13 cellular contexts compared by ENCODE assay signal in the genomic region with DNA sequence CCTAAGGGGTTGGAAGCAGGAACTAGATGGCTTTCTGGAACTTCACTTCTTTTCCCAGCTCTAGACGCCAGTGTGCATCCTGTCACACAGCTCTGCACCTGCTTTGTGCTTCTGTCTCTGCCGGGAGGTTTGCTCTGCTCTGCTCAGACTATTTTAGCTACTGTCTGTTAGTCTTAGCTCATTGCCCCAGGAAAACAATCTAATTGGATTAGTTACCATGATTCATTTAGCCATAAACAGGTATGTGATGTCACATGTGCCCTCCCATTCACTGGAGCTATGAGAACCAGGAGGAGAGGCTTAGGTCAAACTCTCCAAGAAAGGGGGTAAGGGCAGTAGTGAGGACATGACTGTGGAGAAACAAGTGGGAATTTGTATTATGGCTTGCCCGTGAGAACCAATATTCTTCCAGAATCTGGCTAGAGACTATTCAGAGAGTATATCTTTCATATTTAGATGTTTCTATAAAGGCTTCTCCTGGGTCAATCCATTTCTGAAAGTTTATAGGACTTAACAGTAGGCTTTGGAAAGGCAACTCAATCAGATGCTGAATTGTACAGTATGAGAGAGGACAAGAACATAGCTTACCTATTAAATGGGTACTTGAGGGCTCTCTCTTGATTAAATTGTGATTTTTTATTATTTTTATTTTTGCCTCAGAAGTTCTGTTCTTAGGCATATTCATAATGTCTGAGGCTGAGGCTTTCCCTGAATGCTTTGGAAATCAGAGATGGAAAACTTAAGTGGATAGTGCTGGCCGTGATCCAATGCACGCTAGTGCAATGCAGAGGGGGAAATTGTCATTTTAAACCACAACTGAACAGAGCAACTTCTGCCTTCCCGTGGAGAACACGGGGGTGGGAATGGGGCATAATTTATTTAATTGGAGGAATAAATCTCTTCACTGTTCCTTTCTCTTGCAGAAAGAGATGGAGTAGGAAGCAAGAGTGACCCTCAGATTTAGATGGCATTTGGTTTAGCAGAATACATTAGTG. TPM values are rescaled to one million over a fixed set of nuclear protein-coding genes. Genes with fewer than 3 reads are reported as not detected.
DNase-seq lines count a peak whose midpoint lies in the region; ATAC-seq, FAIRE-seq and TF ChIP-seq lines count a peak whose summit lies in the region.
"Had no signal": no experiment of that assay in that cellular context is flagged by ENCODE, and none has a peak within 500 bp of the region (broad histone marks: within the 10 kb centered on the region; RNA-seq: fewer than 3 reads in every experiment).

No MANE protein-coding gene starts in this region.

- H2BK120ac ChIP-seq in IMR-90 (ENCODE audit: low read depth, low read length) = peak overlapping the region; percentile 34

- H2BK15ac ChIP-seq in IMR-90 (ENCODE audit: low read depth, low read length) = no peak overlapping the region

- no TSS peak for BruUV-seq in IMR-90 (replicated peaks; lab: Mats Ljungman, UMichigan)

- dilution Hi-C loops in IMR-90 (cut with HindIII; ENCODE audit: low sequenced_read_pairs, unreplicated experiment) (no loop called here), keratinocyte (cut with MboI; ENCODE audit: extremely low pct_ligation_motif_present, low sequenced_read_pairs) (no loop called here)

- H3K18ac ChIP-seq in IMR-90 (ENCODE audit: low read depth, low read length) = 0 out of 2 replicates have a peak overlapping the region, but pooled peaks have one; percentile 6

- peak overlapping the region; percentile 37; the same call in 1 of the 2 replicates for H4K91ac ChIP-seq in IMR-90 (ENCODE audit: insufficient read depth, low read depth, low read length)

- H2BK5ac ChIP-seq in IMR-90 (ENCODE audit: low read depth, low read length, poor library complexity, severe bottlenecking) = no peak overlapping the region

- intact Hi-C loops in CD14-positive monocyte (cut with micrococcal nuclease) = no loop called here
- intact Hi-C loops in IMR-90 (cut with micrococcal nuclease) = no loop called here
- intact Hi-C loops in activated T-helper 2 cell treated with anti-CD3 and anti-CD28 coated beads, Interferon-gamma antibody, Interleukin-2, Interleukin-4, amounts not matched to agents 10 μg/mL and 5 μg/mL and 100 μg/mL, durations not matched to agents 14 hours and 24 hours and 36 hours (cut with micrococcal nuclease) = no loop called here

- no peaks in the 10 kb centered on the region for H3K36me3 Mint-ChIP-seq in CD14-positive monocyte
- no peaks in the 10 kb centered on the region for H3K36me3 Mint-ChIP-seq in activated T-helper 2 cell treated with anti-CD3 and anti-CD28 coated beads, Interferon-gamma antibody, Interleukin-2, Interleukin-4, amounts not matched to agents 10 μg/mL and 5 μg/mL and 100 μg/mL, durations not matched to agents 14 hours and 24 hours and 36 hours (ENCODE audit: low read depth)
- H3K36me3 Mint-ChIP-seq: CD8-positive, alpha-beta memory T cell had no signal

- DNase-seq in CD14-positive monocyte (ENCODE audit: low spot score) (no peak), IMR-90 (peak; percentile 39), RWPE1 (ENCODE audit: low spot score) (peak; percentile 14), keratinocyte (ENCODE audit: low read depth, low spot score) (no peak), upper lobe of left lung (no peak), SKM-1 (lab: John Stamatoyannopoulos, UW; ENCODE audit: unreplicated experiment) (no peak)
- DNase-seq in activated T-helper 2 cell treated with anti-CD3 and anti-CD28 coated beads, Interferon-gamma antibody, Interleukin-2, Interleukin-4, amounts not matched to agents 10 μg/mL and 5 μg/mL and 100 μg/mL, durations not matched to agents 14 hours and 24 hours and 36 hours (ENCODE audit: low spot score) = no peak
- no peak for DNase-seq in activated CD4-positive, alpha-beta T cell treated with anti-CD3 and anti-CD28 coated beads, Interleukin-2, amount 50 U/mL, for 48 hours
- DNase-seq: activated CD4-positive, CD25-positive, alpha-beta regulatory T cell; CD8-positive, alpha-beta memory T cell; H7; NCI-H226 had no signal

- H3K9me3 Mint-ChIP-seq in CD14-positive monocyte = no peaks in the 10 kb centered on the region
- H3K9me3 Mint-ChIP-seq in activated T-helper 2 cell treated with anti-CD3 and anti-CD28 coated beads, Interferon-gamma antibody, Interleukin-2, Interleukin-4, amounts not matched to agents 10 μg/mL and 5 μg/mL and 100 μg/mL, durations not matched to agents 14 hours and 24 hours and 36 hours = no peaks in the 10 kb centered on the region

- H3K79me1 ChIP-seq in IMR-90 (ENCODE audit: low read depth in 1 of 2, low read length in 2 of 2) = no peaks in the 10 kb centered on the region

- ATAC-seq in IMR-90 (ENCODE audit: low read depth) = no peak
- no peak for ATAC-seq in upper lobe of left lung (ENCODE audit: low FRiP score in 2 of 2)

- POLR2A ChIA-PET in IMR-90 (lab: Charles Lee; ENCODE audit: unreplicated experiment) = no interaction called here
- POLR2A ChIA-PET in RWPE1 (lab: Yijun Ruan, JAX; ENCODE audit: low non-redundant PET) = interaction anchor here (0.5 kb wide), 1 partner anchor 1742 kb away, joined by 3 read pairs; no protein-coding TSS in a partner anchor

- H3K4me2 ChIP-seq in IMR-90 (ENCODE audit: low read depth, low read length) = no peak overlapping the region; the same call in 1 of the 2 replicates
- no peak overlapping the region for H3K4me2 ChIP-seq in keratinocyte (ENCODE audit: control insufficient read depth, extremely low read depth, insufficient read depth, low read depth, low read length)

- H4K5ac ChIP-seq in IMR-90 (ENCODE audit: low read depth, low read length) = no peak overlapping the region

- H3K9ac ChIP-seq in IMR-90 (ENCODE audit: low read depth, low read length) (no peak overlapping the region), keratinocyte (ENCODE audit: control insufficient read depth, extremely low read depth, insufficient read depth, low read length) (no peak overlapping the region)

- H4K8ac ChIP-seq in IMR-90 (ENCODE audit: low read depth in 2 of 2, low read length in 2 of 2) = peak overlapping the region in 1 of 2 experiments; percentile 60; a peak in 1 of 4 replicates

- no peak for TF ChIP-seq POLR2A in IMR-90 (IDR thresholded peaks at IDR 0.05; ENCODE audit: low read depth, low read length)
- TF ChIP-seq POLR2A in upper lobe of left lung (IDR thresholded peaks at IDR 0.05) = no peak

- TF ChIP-seq RAD21 in IMR-90 (IDR thresholded peaks at IDR 0.05; ENCODE audit: low read length) = no peak

- H2AK9ac ChIP-seq in IMR-90 (replicated peaks; ENCODE audit: low read depth, low read length, poor library complexity) = no peak overlapping the region

- no peak overlapping the region; the same call in 1 of the 2 replicates for H3K23ac ChIP-seq in IMR-90 (ENCODE audit: low read depth, low read length)

- no peaks in the 10 kb centered on the region for H3K79me2 ChIP-seq in keratinocyte (ENCODE audit: control insufficient read depth, insufficient read depth, low read length)

- peaks cover 0 to 1% (median 0%) of the 10 kb centered on the region in 3 donors for H3K27me3 Mint-ChIP-seq in CD14-positive monocyte (ENCODE audit: low read depth in 3 of 3)
- H3K27me3 Mint-ChIP-seq in activated T-helper 2 cell treated with anti-CD3 and anti-CD28 coated beads, Interferon-gamma antibody, Interleukin-2, Interleukin-4, amounts not matched to agents 10 μg/mL and 5 μg/mL and 100 μg/mL, durations not matched to agents 14 hours and 24 hours and 36 hours (ENCODE audit: low read depth) = peaks cover 40% of the 10 kb centered on the region

- H2AK5ac ChIP-seq in IMR-90 (ENCODE audit: low read depth, low read length) = no peak overlapping the region

- H2BK20ac ChIP-seq in IMR-90 (ENCODE audit: low read depth, low read length) = peak overlapping the region; percentile 15; the same call in 1 of the 2 replicates

- H3K4me1 ChIP-seq in IMR-90 (ENCODE audit: control insufficient read depth, insufficient read depth, low read length) = peaks cover 4% of the 10 kb centered on the region; the same call in 1 of the 2 replicates
- H3K4me1 ChIP-seq in keratinocyte (ENCODE audit: control insufficient read depth, extremely low read depth, insufficient read depth, low read length) = peaks cover 27% of the 10 kb centered on the region
- H3K4me1 ChIP-seq in upper lobe of left lung = peaks cover 4 to 15% (median 11%) of the 10 kb centered on the region in 4 donors

- no peaks in the 10 kb centered on the region for H3K27me3 ChIP-seq in IMR-90 (ENCODE audit: control insufficient read depth, insufficient read depth, low read length)
- no peaks in the 10 kb centered on the region for H3K27me3 ChIP-seq in keratinocyte (ENCODE audit: control insufficient read depth, extremely low read depth, insufficient read depth, low read length)
- H3K27me3 ChIP-seq in upper lobe of left lung = no peaks in the 10 kb centered on the region

- peak overlapping the region; percentile 1 to 11 for H3K4me3 Mint-ChIP-seq in CD14-positive monocyte
- no peak overlapping the region for H3K4me3 Mint-ChIP-seq in activated T-helper 2 cell treated with anti-CD3 and anti-CD28 coated beads, Interferon-gamma antibody, Interleukin-2, Interleukin-4, amounts not matched to agents 10 μg/mL and 5 μg/mL and 100 μg/mL, durations not matched to agents 14 hours and 24 hours and 36 hours (ENCODE audit: low read depth)
- H3K4me3 Mint-ChIP-seq: CD8-positive, alpha-beta memory T cell had no signal

- no peak overlapping the region for H3K27ac Mint-ChIP-seq in CD14-positive monocyte
- H3K27ac Mint-ChIP-seq in activated T-helper 2 cell treated with anti-CD3 and anti-CD28 coated beads, Interferon-gamma antibody, Interleukin-2, Interleukin-4, amounts not matched to agents 10 μg/mL and 5 μg/mL and 100 μg/mL, durations not matched to agents 14 hours and 24 hours and 36 hours = no peak overlapping the region
- H3K27ac Mint-ChIP-seq: CD8-positive, alpha-beta memory T cell had no signal

- H3K14ac ChIP-seq in IMR-90 (replicated peaks; ENCODE audit: low read depth, low read length) = peak overlapping the region; percentile 10; the same call in 1 of the 2 replicates

- H4K20me1 ChIP-seq in IMR-90 (ENCODE audit: insufficient read depth, low read length) = no peaks in the 10 kb centered on the region
- no peaks in the 10 kb centered on the region for H4K20me1 ChIP-seq in keratinocyte (ENCODE audit: control insufficient read depth, extremely low read depth, insufficient read depth, low read length)

- no peaks in the 10 kb centered on the region; the same call in 1 of the 2 replicates for H3K9me1 ChIP-seq in IMR-90 (ENCODE audit: insufficient read depth, low read length)
- no peaks in the 10 kb centered on the region for H3K9me1 ChIP-seq in keratinocyte (ENCODE audit: control insufficient read depth, extremely low read depth, insufficient read depth, low read length)

- H3K4ac ChIP-seq in IMR-90 (ENCODE audit: low read depth, low read length) = no peak overlapping the region

- TF ChIP-seq EP300 in upper lobe of left lung (IDR thresholded peaks at IDR 0.05) = no peak

- H3K27ac ChIP-seq in IMR-90 (ENCODE audit: insufficient read depth, low read length) (no peak overlapping the region), RWPE1 (no peak overlapping the region), keratinocyte (ENCODE audit: control insufficient read depth, insufficient read depth, low read length) (no peak overlapping the region), upper lobe of left lung (no peak overlapping the region)
- H3K27ac ChIP-seq: epithelial cell of prostate had no signal

- in situ Hi-C loops in IMR-90 (cut with MboI; ENCODE audit: low sequenced_read_pairs) = no loop called here

- WGBS in IMR-90 (ENCODE audit: extremely low coverage in 2 of 2, insufficient read length in 1 of 2), 2 experiments = 100% methylated on average over 1 of the region's 7 CpGs; no CpG with 5 or more reads in 1 of the 2 experiments
- WGBS in upper lobe of left lung, 2 donors = 33 to 46% methylated on average over 7 of the region's 7 CpGs

- TF ChIP-seq CTCF in CD14-positive monocyte (IDR thresholded peaks at IDR 0.05) (no peak), IMR-90 (conservative IDR thresholded peaks at IDR 0.05; ENCODE audit: low read depth, low read length) (no peak), RWPE1 (conservative IDR thresholded peaks at IDR 0.05; ENCODE audit: low read depth) (no peak), keratinocyte (optimal IDR thresholded peaks at IDR 0.05 in 1 of 3, IDR thresholded peaks at IDR 0.05 in 1 of 3, conservative IDR thresholded peaks at IDR 0.05 in 1 of 3; ENCODE audit: extremely low read depth in 1 of 3, insufficient read depth in 2 of 3, low read length in 3 of 3) (no peak), upper lobe of left lung (IDR thresholded peaks at IDR 0.05) (no peak)

- peak overlapping the region; percentile 64 for H2AFZ ChIP-seq in IMR-90 (replicated peaks; ENCODE audit: low read length, poor library complexity)
- H2AFZ ChIP-seq in keratinocyte (ENCODE audit: control insufficient read depth, low read length) = no peak overlapping the region

- FAIRE-seq in keratinocyte (lab: Jason Lieb, UNC) = peak; percentile 20

- no peak overlapping the region for H3K56ac ChIP-seq in IMR-90 (ENCODE audit: extremely low read depth, insufficient read depth, low read length)

- H3K4me3 ChIP-seq in IMR-90 (ENCODE audit: insufficient read depth, low read depth, low read length) (no peak overlapping the region), keratinocyte (ENCODE audit: control insufficient read depth in 2 of 3, extremely low read depth in 1 of 3, insufficient read depth in 2 of 3, low read depth in 1 of 3, low read length in 3 of 3) (no peak overlapping the region), upper lobe of left lung (no peak overlapping the region)

- H3K9me3 ChIP-seq in IMR-90 (ENCODE audit: control insufficient read depth, insufficient read depth, low read length) (no peaks in the 10 kb centered on the region), keratinocyte (ENCODE audit: control insufficient read depth, low read depth, low read length) (no peaks in the 10 kb centered on the region), upper lobe of left lung (no peaks in the 10 kb centered on the region)

- H3K4me1 Mint-ChIP-seq in CD14-positive monocyte = peaks cover 68% of the 10 kb centered on the region
- no peaks in the 10 kb centered on the region for H3K4me1 Mint-ChIP-seq in activated T-helper 2 cell treated with anti-CD3 and anti-CD28 coated beads, Interferon-gamma antibody, Interleukin-2, Interleukin-4, amounts not matched to agents 10 μg/mL and 5 μg/mL and 100 μg/mL, durations not matched to agents 14 hours and 24 hours and 36 hours (ENCODE audit: low read depth)
- H3K4me1 Mint-ChIP-seq: CD8-positive, alpha-beta memory T cell had no signal

- H3K36me3 ChIP-seq in IMR-90 (ENCODE audit: control insufficient read depth, insufficient read depth, low read length) = no peaks in the 10 kb centered on the region
- no peaks in the 10 kb centered on the region for H3K36me3 ChIP-seq in keratinocyte (ENCODE audit: control insufficient read depth in 2 of 2, extremely low read depth in 1 of 2, insufficient read depth in 2 of 2, low read length in 2 of 2)
- no peaks in the 10 kb centered on the region for H3K36me3 ChIP-seq in upper lobe of left lung

- CTCF ChIA-PET in IMR-90 (lab: Yijun Ruan, JAX) (no interaction called here), RWPE1 (lab: Yijun Ruan, JAX) (no interaction called here)

RNA-seq across cellular contexts. Expression of a gene that starts 22.6 kb away (rescaled TPM):
- polyA plus RNA-seq in CD14-positive monocyte (10 to 100 TPM; 17.1 to 23.6 TPM), IMR-90 (2012; rRNA removed) (246 and 277 TPM in 2 replicates), keratinocyte (3.8 to 12.3 TPM (median 9.1 TPM) in 3 replicates)
- total RNA-seq in IMR-90 (2012; rRNA removed) (178 and 234 TPM in 2 replicates), upper lobe of left lung (10 to 100 TPM in 4 of 6 donors, 1 to 10 TPM in 2; 5.0 to 17.9 (median 12.5) TPM)
- 42.7 and 48.6 TPM in 2 replicates for polyA plus RNA-seq in IMR-90 (2012; cell fraction: cytosol; rRNA removed)
- 62.1 and 406 TPM in 2 replicates for polyA plus RNA-seq in IMR-90 (2012; cell fraction: nucleus; rRNA removed; ENCODE audit: low replicate concordance)
- 4.5 TPM for polyA plus RNA-seq in keratinocyte (2011; ENCODE audit: low read depth)
- 6.5 and 7.4 TPM in 2 replicates for polyA plus RNA-seq in keratinocyte (2011; cell fraction: cytosol; rRNA removed)
- polyA plus RNA-seq in keratinocyte (2011; cell fraction: nucleus; rRNA removed) = 11.5 and 11.6 TPM in 2 replicates
- polyA plus RNA-seq in keratinocyte (2012; ENCODE audit: low replicate concordance) = 2.5 and 3.4 TPM in 2 replicates
- 1.7 to 7.9 TPM (median 3.9 TPM) in 3 replicates for polyA minus RNA-seq in keratinocyte
- 2.9 TPM for polyA minus RNA-seq in keratinocyte (2011; cell fraction: cytosol; rRNA and poly(A)+ RNA removed)
- 5.2 and 9.5 TPM in 2 replicates for polyA minus RNA-seq in keratinocyte (2011; cell fraction: nucleus; rRNA and poly(A)+ RNA removed)
- 34.9 and 35.3 TPM in 2 replicates for total RNA-seq in activated T-helper 2 cell treated with anti-CD3 and anti-CD28 coated beads, Interferon-gamma antibody, Interleukin-2, Interleukin-4, amounts not matched to agents 10 μg/mL and 5 μg/mL and 100 μg/mL, durations not matched to agents 14 hours and 24 hours and 36 hours

Comparison
In these comparisons a context has a peak if more than half of its experiments do, and no peak if none do; other contexts are left out.
1. DNase-seq: peak in IMR-90 (single experiment) and RWPE1 (single experiment); none in CD14-positive monocyte (single experiment), keratinocyte (single experiment), upper lobe of left lung (0 of 2), activated T-helper 2 cell treated with anti-CD3 and anti-CD28 coated beads, Interferon-gamma antibody, Interleukin-2, Interleukin-4, amounts not matched to agents 10 μg/mL and 5 μg/mL and 100 μg/mL, durations not matched to agents 14 hours and 24 hours and 36 hours (single experiment), SKM-1 (single experiment) and activated CD4-positive, alpha-beta T cell treated with anti-CD3 and anti-CD28 coated beads, Interleukin-2, amount 50 U/mL, for 48 hours (0 of 2).